Comparison of ENCODE assay signal across 16 cellular contexts in the genomic region with DNA sequence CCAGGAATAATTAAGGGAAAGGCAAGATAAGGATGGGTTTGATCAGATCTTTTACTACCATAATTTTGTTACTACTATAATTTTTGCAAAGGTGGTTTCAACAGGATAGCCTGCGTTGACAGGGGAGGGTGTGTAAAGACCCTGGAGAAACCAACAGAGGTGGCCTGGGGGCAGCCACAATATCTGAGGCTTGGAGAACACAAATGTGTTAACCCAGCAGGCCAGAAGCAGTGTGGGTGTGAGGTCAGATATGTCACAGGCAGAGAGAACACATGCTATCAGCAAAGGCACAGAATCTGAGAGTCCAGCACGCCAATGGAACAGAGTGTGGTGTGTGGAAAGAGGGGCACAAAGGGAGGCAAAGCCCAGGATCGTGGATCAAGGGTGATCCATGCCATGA.
DNase-seq lines count a peak whose midpoint lies in the region; TF ChIP-seq lines count a peak whose summit lies in the region.
"Had no signal": no experiment of that assay in that cellular context is flagged by ENCODE, and none has a peak within 500 bp of the region (broad histone marks: within the 10 kb centered on the region; RNA-seq: fewer than 3 reads in every experiment).

No MANE protein-coding gene starts in this region.

- H3K9me3 ChIP-seq in trophoblast cell (ENCODE audit: insufficient read depth, low read depth, low read length) (no peaks in the 10 kb centered on the region), vagina (no peaks in the 10 kb centered on the region)
- H3K9me3 ChIP-seq: upper lobe of left lung had no signal

- DNase-seq in RWPE1 (ENCODE audit: low spot score) (no peak), epithelial cell of prostate (ENCODE audit: low read depth, low spot score) (no peak), trophoblast cell (no peak), vagina (ENCODE audit: extremely low spot score in 2 of 2) (no peak), RKO (ENCODE audit: low spot score) (no peak)
- DNase-seq in activated naive CD4-positive, alpha-beta T cell (lab: John Stamatoyannopoulos, UW), result no peak
- no peak for DNase-seq in activated naive CD4-positive, alpha-beta T cell treated with Interleukin-2 at 50 U/mL for 16 hours
- DNase-seq: activated CD4-positive, alpha-beta T cell treated with anti-CD3 and anti-CD28 coated beads, Interleukin-2, amount 50 U/mL, for 48 hours; activated CD4-positive, CD25-positive, alpha-beta regulatory T cell; central memory CD4-positive, alpha-beta T cell; hypothalamus; naive B cell; NCI-H524; upper lobe of left lung had no signal

- H3K4me3 ChIP-seq in trophoblast cell (ENCODE audit: low read depth, low read length) (no peak overlapping the region), vagina (no peak overlapping the region)
- H3K4me3 ChIP-seq: GM12878, GM23338, upper lobe of left lung had no signal

- TF ChIP-seq CTCF in RWPE1 (conservative IDR thresholded peaks at IDR 0.05; ENCODE audit: low read depth) (no peak), vagina (IDR thresholded peaks at IDR 0.05) (no peak)

- H4K91ac ChIP-seq in trophoblast cell (ENCODE audit: low read depth, low read length), result no peak overlapping the region

- no peak overlapping the region for H3K14ac ChIP-seq in trophoblast cell (ENCODE audit: low read length)

- H2BK120ac ChIP-seq in trophoblast cell (ENCODE audit: insufficient read depth, low read length, poor library complexity), result no peak overlapping the region

- H4K12ac ChIP-seq in trophoblast cell (ENCODE audit: low read depth, low read length), result no peak overlapping the region

- H3K79me2 ChIP-seq in trophoblast cell (ENCODE audit: control insufficient read depth, insufficient read depth, low read length, poor library complexity), result no peaks in the 10 kb centered on the region

- no peak overlapping the region for H2BK12ac ChIP-seq in trophoblast cell (ENCODE audit: low read length)

- no peak for TF ChIP-seq POLR2A in vagina (IDR thresholded peaks at IDR 0.05)

- H3K23ac ChIP-seq in trophoblast cell (ENCODE audit: low read length), result no peak overlapping the region

- H3K27ac ChIP-seq in RWPE1, result peak overlapping the region; percentile 97
- H3K27ac ChIP-seq in epithelial cell of prostate, result peak overlapping the region; percentile 87
- no peak overlapping the region for H3K27ac ChIP-seq in trophoblast cell (ENCODE audit: low read depth, low read length)
- peak overlapping the region; percentile 75 for H3K27ac ChIP-seq in vagina
- H3K27ac ChIP-seq: upper lobe of left lung had no signal

- H3K79me1 ChIP-seq in trophoblast cell (ENCODE audit: low read length), result no peaks in the 10 kb centered on the region

- no peak overlapping the region for H3K4me2 ChIP-seq in trophoblast cell (ENCODE audit: low read length)
- H3K4me2 ChIP-seq: GM23338 had no signal

- no peak overlapping the region for H3K18ac ChIP-seq in trophoblast cell (ENCODE audit: low read length)

- H3K27me3 ChIP-seq in trophoblast cell (ENCODE audit: insufficient read depth, low read length) (no peaks in the 10 kb centered on the region), vagina (no peaks in the 10 kb centered on the region)
- H3K27me3 ChIP-seq: upper lobe of left lung had no signal

- no peak overlapping the region for H3K9ac ChIP-seq in trophoblast cell (ENCODE audit: low read length)

- CTCF ChIA-PET in RWPE1 (lab: Yijun Ruan, JAX), result interaction anchor here (0.5 kb wide), 1 partner anchor 399 kb away, joined by 3 read pairs; no protein-coding TSS in a partner anchor

- H3K4ac ChIP-seq in trophoblast cell (ENCODE audit: low read depth, low read length), result no peak overlapping the region

- H2AFZ ChIP-seq in trophoblast cell (ENCODE audit: insufficient read depth, low read length, poor library complexity), result no peak overlapping the region
- H2AFZ ChIP-seq: GM23338 had no signal

- H2BK5ac ChIP-seq in trophoblast cell (ENCODE audit: low read depth, low read length, poor library complexity), result no peak overlapping the region

- H4K8ac ChIP-seq in trophoblast cell (ENCODE audit: low read depth, low read length), result no peak overlapping the region

- intact Hi-C loops in vagina (cut with DNase I), result no loop called here

- H3K36me3 ChIP-seq in trophoblast cell (ENCODE audit: control insufficient read depth in 1 of 2, insufficient read depth in 2 of 2, low read length in 2 of 2) (no peaks in the 10 kb centered on the region), vagina (no peaks in the 10 kb centered on the region)
- H3K36me3 ChIP-seq: upper lobe of left lung had no signal

- POLR2A ChIA-PET in RWPE1 (lab: Yijun Ruan, JAX; ENCODE audit: low non-redundant PET), result no interaction called here

- no CpG with 5 or more reads among the region's 3 CpGs for WGBS in trophoblast cell (ENCODE audit: extremely low coverage, insufficient coverage, insufficient read length)

- peak overlapping the region; percentile 11 for H2AK5ac ChIP-seq in trophoblast cell (ENCODE audit: low read length)

- H3K4me1 ChIP-seq in trophoblast cell (ENCODE audit: control insufficient read depth in 1 of 2, insufficient read depth in 2 of 2, low read length in 2 of 2) (peaks cover 4 to 5% of the 10 kb centered on the region in 2 experiments), vagina (peaks cover 33% of the 10 kb centered on the region)
